In genomic region chr16:89315791-89316581, GRCh38 we compare ENCODE assay signal across 8 cellular contexts.
A peak's percentile ranks its signal among the peaks of the same experiment; 100 is the strongest.
DNase-seq lines count a peak whose midpoint lies in the region; ATAC-seq and TF ChIP-seq lines count a peak whose summit lies in the region.

No MANE protein-coding gene starts in this region.

- H3K36me3 ChIP-seq in CD4-positive, alpha-beta memory T cell (ENCODE audit: insufficient read depth, low read length) = peaks cover 11% of the 10 kb centered on the region
- H3K36me3 ChIP-seq in effector memory CD4-positive, alpha-beta T cell (ENCODE audit: control insufficient read depth, insufficient read depth, low read length) = peaks cover 14% of the 10 kb centered on the region

- peak overlapping the region; percentile 79 to 90 (median 86) for H3K4me3 Mint-ChIP-seq in CD4-positive, alpha-beta memory T cell
- H3K4me3 Mint-ChIP-seq in osteocyte (ENCODE audit: unreplicated experiment) = no peak overlapping the region

- peaks cover 99% of the 10 kb centered on the region for H3K4me1 ChIP-seq in CD4-positive, alpha-beta memory T cell (ENCODE audit: insufficient read depth, low read length)
- peaks cover 84% of the 10 kb centered on the region for H3K4me1 ChIP-seq in effector memory CD4-positive, alpha-beta T cell (ENCODE audit: control insufficient read depth, insufficient read depth, low read length, poor library complexity, severe bottlenecking)

- peak; percentile 79 to 95 (median 82) for DNase-seq in CD4-positive, alpha-beta memory T cell
- DNase-seq in KG1 (lab: John Stamatoyannopoulos, UW) (peak; percentile 69), osteocyte (ENCODE audit: extremely low spot score, unreplicated experiment) (no peak), cerebellum (ENCODE audit: low spot score) (no peak)
- DNase-seq in activated CD4-positive, alpha-beta T cell treated with anti-CD3 and anti-CD28 coated beads, Interleukin-2, amount 50 U/mL, for 1 hour = peak; percentile 72
- peak; percentile 73 to 85 (median 77) for DNase-seq in effector memory CD4-positive, alpha-beta T cell

- POLR2A ChIA-PET in CD4-positive, alpha-beta memory T cell (lab: Charles Lee; ENCODE audit: partially characterized antibody) = interaction anchor here (0.6 to 4.7 kb wide), 37 partner anchors 8 to 578 kb away, joined by 3 to 39 read pairs (median 4); partner anchors contain the start of genes ANKRD11, RPL13, SPG7 and TCF25

- peak overlapping the region; percentile 87 for H3K27ac ChIP-seq in CD4-positive, alpha-beta memory T cell (ENCODE audit: low read depth, low read length)
- H3K27ac ChIP-seq in effector memory CD4-positive, alpha-beta T cell (ENCODE audit: insufficient read depth, low read length, poor library complexity, severe bottlenecking) = peak overlapping the region; percentile 92

- H3K27me3 Mint-ChIP-seq in CD4-positive, alpha-beta memory T cell = no peaks in the 10 kb centered on the region
- no peaks in the 10 kb centered on the region for H3K27me3 Mint-ChIP-seq in osteocyte (ENCODE audit: unreplicated experiment)

- TF ChIP-seq CTCF in osteocyte (IDR thresholded peaks at IDR 0.05) = no peak

- peaks cover 67 to 98% (median 84%) of the 10 kb centered on the region in 4 donors for H3K4me1 Mint-ChIP-seq in CD4-positive, alpha-beta memory T cell
- peaks cover 74% of the 10 kb centered on the region for H3K4me1 Mint-ChIP-seq in osteocyte (ENCODE audit: unreplicated experiment)

- H3K4me3 ChIP-seq in CD4-positive, alpha-beta memory T cell (ENCODE audit: low read length in 2 of 2) = peak overlapping the region in 1 of 2 donors; percentile 33
- H3K4me3 ChIP-seq in effector memory CD4-positive, alpha-beta T cell (ENCODE audit: insufficient read depth, low read depth, low read length, poor library complexity, severe bottlenecking) = peak overlapping the region; percentile 14

- ATAC-seq in HG03354 (IDR thresholded peaks at IDR 0.05; ENCODE audit: poor library complexity, severe bottlenecking, unreplicated experiment) = no peak
- no peak for ATAC-seq in HG02623 (IDR thresholded peaks at IDR 0.05; ENCODE audit: unreplicated experiment)

- H3K9me3 Mint-ChIP-seq in CD4-positive, alpha-beta memory T cell = peaks cover 0 to 5% (median 0%) of the 10 kb centered on the region in 8 donors
- H3K9me3 Mint-ChIP-seq in osteocyte (ENCODE audit: unreplicated experiment) = no peaks in the 10 kb centered on the region

- CTCF ChIA-PET in CD4-positive, alpha-beta memory T cell (lab: Charles Lee; ENCODE audit: partially characterized antibody) = interaction anchor here (0.6 to 3.6 kb wide), 9 partner anchors 10 to 241 kb away, joined by 3 to 16 read pairs (median 4); no protein-coding TSS in a partner anchor

- intact Hi-C loops in CD4-positive, alpha-beta memory T cell (cut with micrococcal nuclease) = loop anchor here (1.0 to 5.0 kb wide), 4 partner anchors 14 to 241 kb away; no protein-coding TSS in a partner anchor

- H3K27ac Mint-ChIP-seq in CD4-positive, alpha-beta memory T cell = peak overlapping the region; percentile 95 to 100 (median 98)
- peak overlapping the region; percentile 89 for H3K27ac Mint-ChIP-seq in osteocyte (ENCODE audit: unreplicated experiment)

- H3K27me3 ChIP-seq in CD4-positive, alpha-beta memory T cell (ENCODE audit: insufficient read depth, low read length) = no peaks in the 10 kb centered on the region
- no peaks in the 10 kb centered on the region for H3K27me3 ChIP-seq in effector memory CD4-positive, alpha-beta T cell (replicated peaks; ENCODE audit: control insufficient read depth, insufficient read depth, low read length, poor library complexity, severe bottlenecking)

- no peaks in the 10 kb centered on the region for H3K9me3 ChIP-seq in CD4-positive, alpha-beta memory T cell (ENCODE audit: control insufficient read depth in 1 of 2, low read length in 2 of 2)
- no peaks in the 10 kb centered on the region for H3K9me3 ChIP-seq in effector memory CD4-positive, alpha-beta T cell (ENCODE audit: control insufficient read depth, low read length)

- peaks cover 0 to 31% of the 10 kb centered on the region in 2 donors for H3K36me3 Mint-ChIP-seq in CD4-positive, alpha-beta memory T cell
- peaks cover 5% of the 10 kb centered on the region for H3K36me3 Mint-ChIP-seq in osteocyte (ENCODE audit: unreplicated experiment)

Comparison
In these comparisons a context has a peak if more than half of its experiments do, and no peak if none do; other contexts are left out.
1. DNase-seq: peak in CD4-positive, alpha-beta memory T cell (5 of 5), KG1 (single experiment), activated CD4-positive, alpha-beta T cell treated with anti-CD3 and anti-CD28 coated beads, Interleukin-2, amount 50 U/mL, for 1 hour (single experiment) and effector memory CD4-positive, alpha-beta T cell (3 of 3); none in osteocyte (single experiment) and cerebellum (single experiment).